ENCODE assay signal across 18 cellular contexts in the genomic region with DNA sequence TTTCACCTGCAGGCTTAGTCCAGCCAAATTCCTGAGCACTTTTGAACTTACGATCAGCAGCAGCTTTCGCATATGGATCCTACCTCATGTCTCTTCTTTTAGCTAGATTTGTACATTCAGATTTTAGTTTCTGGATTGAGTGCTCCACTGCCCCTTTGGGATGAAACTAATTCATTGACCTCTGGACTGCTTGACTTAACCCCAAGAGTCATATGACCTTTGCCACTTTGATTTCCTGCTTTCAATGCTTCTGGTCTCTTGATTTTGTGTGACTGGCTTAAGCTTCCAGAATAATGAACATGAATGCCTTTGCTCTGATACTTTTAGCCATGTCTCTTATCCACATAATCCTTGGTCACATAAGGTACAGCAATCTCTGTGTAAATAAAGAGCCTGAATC.
DNase-seq lines count a peak whose midpoint lies in the region; ATAC-seq and TF ChIP-seq lines count a peak whose summit lies in the region.
"Had no signal": no experiment of that assay in that cellular context is flagged by ENCODE, and none has a peak within 500 bp of the region (broad histone marks: within the 10 kb centered on the region; RNA-seq: fewer than 3 reads in every experiment).

No MANE protein-coding gene starts in this region.

- H3K27ac ChIP-seq in IMR-90 (ENCODE audit: insufficient read depth, low read length) (no peak overlapping the region), neuronal stem cell (replicated peaks; ENCODE audit: low read length) (no peak overlapping the region)

- H4K5ac ChIP-seq in IMR-90 (ENCODE audit: low read depth, low read length) = no peak overlapping the region

- H2AK9ac ChIP-seq in IMR-90 (replicated peaks; ENCODE audit: low read depth, low read length, poor library complexity) = no peak overlapping the region

- H3K4me3 ChIP-seq in Caco-2 (ENCODE audit: low read depth, low read length) (no peak overlapping the region), IMR-90 (ENCODE audit: insufficient read depth, low read depth, low read length) (no peak overlapping the region), neuronal stem cell (ENCODE audit: low read length in 2 of 2) (no peak overlapping the region)
- H3K4me3 ChIP-seq: GM12878 had no signal

- H2AFZ ChIP-seq in IMR-90 (replicated peaks; ENCODE audit: low read length, poor library complexity) (no peak overlapping the region), neuronal stem cell (ENCODE audit: low read length) (no peak overlapping the region)

- H3K79me1 ChIP-seq in IMR-90 (ENCODE audit: low read depth in 1 of 2, low read length in 2 of 2) (no peaks in the 10 kb centered on the region), neuronal stem cell (ENCODE audit: low read depth, low read length) (no peaks in the 10 kb centered on the region)

- DNase-seq in Caco-2 = peak in 1 of 2 experiments; percentile 44
- DNase-seq in IMR-90 = no peak
- peak; percentile 12 for DNase-seq in iris pigment epithelial cell (ENCODE audit: low read depth)
- peak; percentile 1 for DNase-seq in neuronal stem cell (ENCODE audit: low spot score)
- DNase-seq in stimulated activated CD4-positive, alpha-beta T cell treated with anti-CD3 and anti-CD28 coated beads, Interleukin-4, amount 100 ng/mL, for 24 hours = no peak
- DNase-seq in activated gamma-delta T cell (lab: John Stamatoyannopoulos, UW) = no peak
- DNase-seq: ACHN; BE2C; C1 segment of cervical spinal cord; CD4-positive, CD25-positive, alpha-beta regulatory T cell; CD8-positive, alpha-beta memory T cell; COR-L47; DND-41; EL; H9 had no signal

- H3K27me3 Mint-ChIP-seq in Caco-2 (ENCODE audit: insufficient read depth, unreplicated experiment) = no peaks in the 10 kb centered on the region
- H3K27me3 Mint-ChIP-seq: CD4-positive, CD25-positive, alpha-beta regulatory T cell; CD8-positive, alpha-beta memory T cell had no signal

- H3K4me2 ChIP-seq in IMR-90 (ENCODE audit: low read depth, low read length) (no peak overlapping the region), neuronal stem cell (ENCODE audit: insufficient read depth, low read length, poor library complexity, severe bottlenecking) (no peak overlapping the region)

- no peak overlapping the region for H3K4me3 Mint-ChIP-seq in Caco-2 (ENCODE audit: unreplicated experiment)
- H3K4me3 Mint-ChIP-seq: CD4-positive, CD25-positive, alpha-beta regulatory T cell; CD8-positive, alpha-beta memory T cell; H9 had no signal

- no peak for TF ChIP-seq POLR2A in IMR-90 (IDR thresholded peaks at IDR 0.05; ENCODE audit: low read depth, low read length)

- H2BK5ac ChIP-seq in IMR-90 (ENCODE audit: low read depth, low read length, poor library complexity, severe bottlenecking) = no peak overlapping the region
- no peak overlapping the region for H2BK5ac ChIP-seq in neuronal stem cell (ENCODE audit: low read length)

- BruUV-seq in Caco-2 (replicated peaks; lab: Mats Ljungman, UMichigan) (no TSS peak), IMR-90 (replicated peaks; lab: Mats Ljungman, UMichigan) (no TSS peak)

- H3K9me3 ChIP-seq in Caco-2 = no peaks in the 10 kb centered on the region
- H3K9me3 ChIP-seq in IMR-90 (ENCODE audit: control insufficient read depth, insufficient read depth, low read length) = no peaks in the 10 kb centered on the region
- no peaks in the 10 kb centered on the region for H3K9me3 ChIP-seq in neuronal stem cell (replicated peaks in 1 of 2; ENCODE audit: control insufficient read depth in 2 of 2, insufficient read depth in 1 of 2, low read depth in 1 of 2, low read length in 2 of 2)
- H3K9me3 ChIP-seq: BE2C had no signal

- H3K4ac ChIP-seq in IMR-90 (ENCODE audit: low read depth, low read length) = no peak overlapping the region
- H3K4ac ChIP-seq in neuronal stem cell (ENCODE audit: low read length) = no peak overlapping the region

- CTCF ChIA-PET in Caco-2 (lab: Charles Lee) (no interaction called here), IMR-90 (lab: Yijun Ruan, JAX) (no interaction called here)

- TF ChIP-seq CTCF in Caco-2 (IDR thresholded peaks at IDR 0.05; ENCODE audit: insufficient read depth in 1 of 2, low read depth in 1 of 2, low read length in 1 of 2, severe bottlenecking in 1 of 2, unreplicated experiment in 1 of 2) = no peak
- no peak for TF ChIP-seq CTCF in IMR-90 (conservative IDR thresholded peaks at IDR 0.05; ENCODE audit: low read depth, low read length)

- POLR2A ChIA-PET in Caco-2 (lab: Charles Lee) (no interaction called here), IMR-90 (lab: Charles Lee; ENCODE audit: unreplicated experiment) (no interaction called here)

- H2AK5ac ChIP-seq in IMR-90 (ENCODE audit: low read depth, low read length) (no peak overlapping the region), neuronal stem cell (ENCODE audit: low read depth, low read length) (no peak overlapping the region)

- no peaks in the 10 kb centered on the region for H3K9me3 Mint-ChIP-seq in Caco-2 (ENCODE audit: unreplicated experiment)
- H3K9me3 Mint-ChIP-seq: H9 had no signal

- H4K91ac ChIP-seq in IMR-90 (ENCODE audit: insufficient read depth, low read depth, low read length) (no peak overlapping the region), neuronal stem cell (ENCODE audit: low read depth, low read length, poor library complexity) (no peak overlapping the region)

- ATAC-seq in IMR-90 (ENCODE audit: low read depth) (no peak), GM19452 (IDR thresholded peaks at IDR 0.05; ENCODE audit: unreplicated experiment) (no peak)
- ATAC-seq: GM12878, HepG2 had no signal

- H3K36me3 ChIP-seq in Caco-2 (ENCODE audit: control insufficient read depth, insufficient read depth, low read length) (no peaks in the 10 kb centered on the region), IMR-90 (ENCODE audit: control insufficient read depth, insufficient read depth, low read length) (no peaks in the 10 kb centered on the region), neuronal stem cell (replicated peaks in 1 of 2; ENCODE audit: control insufficient read depth in 2 of 2, insufficient read depth in 2 of 2, low read length in 2 of 2) (no peaks in the 10 kb centered on the region)
- H3K36me3 ChIP-seq: BE2C had no signal

- H3K14ac ChIP-seq in IMR-90 (replicated peaks; ENCODE audit: low read depth, low read length) (no peak overlapping the region), neuronal stem cell (ENCODE audit: low read length) (no peak overlapping the region)

- no peaks in the 10 kb centered on the region for H3K27me3 ChIP-seq in Caco-2 (replicated peaks; ENCODE audit: control insufficient read depth, insufficient read depth, low read length)
- H3K27me3 ChIP-seq in IMR-90 (ENCODE audit: control insufficient read depth, insufficient read depth, low read length) = no peaks in the 10 kb centered on the region
- no peaks in the 10 kb centered on the region for H3K27me3 ChIP-seq in neuronal stem cell (ENCODE audit: control insufficient read depth in 3 of 3, insufficient read depth in 3 of 3, low read depth in 1 of 3, low read length in 3 of 3)
- H3K27me3 ChIP-seq: BE2C had no signal

- H3K56ac ChIP-seq in IMR-90 (ENCODE audit: extremely low read depth, insufficient read depth, low read length) = no peak overlapping the region

- H3K9ac ChIP-seq in IMR-90 (ENCODE audit: low read depth, low read length) (no peak overlapping the region), neuronal stem cell (ENCODE audit: low read depth, low read length, poor library complexity) (no peak overlapping the region)

- H3K27ac Mint-ChIP-seq in Caco-2 (ENCODE audit: unreplicated experiment) = peak overlapping the region; percentile 33
- H3K27ac Mint-ChIP-seq: CD4-positive, CD25-positive, alpha-beta regulatory T cell; CD8-positive, alpha-beta memory T cell had no signal

- H2BK15ac ChIP-seq in IMR-90 (ENCODE audit: low read depth, low read length) (peak overlapping the region; percentile 34; the same call in 2 of the 3 replicates), neuronal stem cell (ENCODE audit: low read length) (no peak overlapping the region)

- dilution Hi-C loops in IMR-90 (cut with HindIII; ENCODE audit: low sequenced_read_pairs, unreplicated experiment) = no loop called here

- H3K9me1 ChIP-seq in IMR-90 (ENCODE audit: insufficient read depth, low read length) = no peaks in the 10 kb centered on the region

- H3K4me1 ChIP-seq in Caco-2 (peaks cover 13% of the 10 kb centered on the region), IMR-90 (ENCODE audit: control insufficient read depth, insufficient read depth, low read length) (peaks cover 2% of the 10 kb centered on the region; the same call in 1 of the 2 replicates), neuronal stem cell (ENCODE audit: control insufficient read depth in 2 of 2, insufficient read depth in 1 of 2, low read depth in 1 of 2, low read length in 2 of 2) (peaks cover 3 to 7% of the 10 kb centered on the region in 2 donors)
- H3K4me1 ChIP-seq: BE2C had no signal

- H2BK20ac ChIP-seq in IMR-90 (ENCODE audit: low read depth, low read length) = no peak overlapping the region

- H3K23ac ChIP-seq in IMR-90 (ENCODE audit: low read depth, low read length) (no peak overlapping the region), neuronal stem cell (ENCODE audit: low read depth, low read length, poor library complexity) (no peak overlapping the region)

- intact Hi-C loops in Caco-2 (cut with micrococcal nuclease; ENCODE audit: unreplicated experiment) = loop anchor here (1.0 kb wide), 1 partner anchor 54 kb away; no protein-coding TSS in a partner anchor
- intact Hi-C loops in IMR-90 (cut with micrococcal nuclease) = no loop called here

- no peaks in the 10 kb centered on the region for H4K20me1 ChIP-seq in IMR-90 (ENCODE audit: insufficient read depth, low read length)

- H2BK120ac ChIP-seq in IMR-90 (ENCODE audit: low read depth, low read length) (no peak overlapping the region), neuronal stem cell (ENCODE audit: low read depth, low read length) (no peak overlapping the region)

- no peaks in the 10 kb centered on the region for H3K36me3 Mint-ChIP-seq in Caco-2 (ENCODE audit: insufficient read depth, unreplicated experiment)
- H3K36me3 Mint-ChIP-seq: CD4-positive, CD25-positive, alpha-beta regulatory T cell; CD8-positive, alpha-beta memory T cell had no signal

- no CpG with 5 or more reads among the region's 2 CpGs for WGBS in IMR-90 (ENCODE audit: extremely low coverage in 2 of 2, insufficient read length in 1 of 2), 2 experiments
- no CpG with 5 or more reads among the region's 2 CpGs for WGBS in neuronal stem cell (ENCODE audit: extremely low coverage in 2 of 2, insufficient read length in 2 of 2, insufficient replicate concordance in 1 of 2), 2 donors

- in situ Hi-C loops in IMR-90 (cut with MboI; ENCODE audit: low sequenced_read_pairs) = no loop called here

- no peak for TF ChIP-seq RAD21 in IMR-90 (IDR thresholded peaks at IDR 0.05; ENCODE audit: low read length)

- no peak overlapping the region for H4K8ac ChIP-seq in IMR-90 (ENCODE audit: low read depth in 2 of 2, low read length in 2 of 2)
- H4K8ac ChIP-seq in neuronal stem cell (ENCODE audit: low read depth, low read length) = no peak overlapping the region

- H3K18ac ChIP-seq in IMR-90 (ENCODE audit: low read depth, low read length) = no peak overlapping the region; the same call in 1 of the 2 replicates
- H3K18ac ChIP-seq in neuronal stem cell (ENCODE audit: low read length) = no peak overlapping the region

- H3K4me1 Mint-ChIP-seq in Caco-2 (ENCODE audit: low read depth, unreplicated experiment) = peaks cover 10% of the 10 kb centered on the region
- H3K4me1 Mint-ChIP-seq: CD4-positive, CD25-positive, alpha-beta regulatory T cell; CD8-positive, alpha-beta memory T cell; H9 had no signal

- no peak overlapping the region for H2BK12ac ChIP-seq in neuronal stem cell (ENCODE audit: low read length)

Comparison
In these comparisons a context has a peak if more than half of its experiments do, and no peak if none do; other contexts are left out.
1. DNase-seq: peak in iris pigment epithelial cell (single experiment) and neuronal stem cell (single experiment); none in IMR-90 (single experiment), stimulated activated CD4-positive, alpha-beta T cell treated with anti-CD3 and anti-CD28 coated beads, Interleukin-4, amount 100 ng/mL, for 24 hours (single experiment) and activated gamma-delta T cell (single experiment).